In genomic region chr18:62442391-62442790, GRCh38 we compare ENCODE assay signal across 22 cellular contexts.
DNase-seq lines count a peak whose midpoint lies in the region; FAIRE-seq and TF ChIP-seq lines count a peak whose summit lies in the region.
"Had no signal": no experiment of that assay in that cellular context is flagged by ENCODE, and none has a peak within 500 bp of the region (broad histone marks: within the 10 kb centered on the region; RNA-seq: fewer than 3 reads in every experiment).

No MANE protein-coding gene starts in this region.

- H3K4me3 ChIP-seq in bronchial epithelial cell (ENCODE audit: low read depth, low read length): no peak overlapping the region
- no peak overlapping the region for H3K4me3 ChIP-seq in endodermal cell (ENCODE audit: low read length)
- H3K4me3 ChIP-seq: A549; BLaER1 treated with 17β-estradiol and CSF1 and Interleukin-3, amounts not matched to agents 10 nM and 100 nM had no signal

- H3K4me1 ChIP-seq in endodermal cell (ENCODE audit: control insufficient read depth, insufficient read depth, low read length): no peaks in the 10 kb centered on the region
- H3K4me1 ChIP-seq: Caco-2 had no signal

- FAIRE-seq in bronchial epithelial cell (lab: Jason Lieb, UNC): peak; percentile 58
- FAIRE-seq: A549, D721Med, G401.6, GM12891, GM19239 had no signal

- 96% methylated on average over 8 to 10 of the region's 10 CpGs for WGBS in endodermal cell (ENCODE audit: insufficient coverage in 1 of 2, insufficient read length in 1 of 2), 2 experiments

- peaks cover 9% of the 10 kb centered on the region for H3K27me3 Mint-ChIP-seq in activated T-cell treated with anti-CD3 and anti-CD28 coated beads, Interleukin-2, amount 50 U/mL, for 24 hours
- peaks cover 2% of the 10 kb centered on the region for H3K27me3 Mint-ChIP-seq in endodermal cell (ENCODE audit: insufficient read depth)
- H3K27me3 Mint-ChIP-seq: CD4-positive, alpha-beta T cell had no signal

- peaks cover 4% of the 10 kb centered on the region for H3K27me3 ChIP-seq in bronchial epithelial cell (ENCODE audit: control insufficient read depth, insufficient read depth, low read length)
- no peaks in the 10 kb centered on the region for H3K27me3 ChIP-seq in endodermal cell (ENCODE audit: control insufficient read depth, insufficient read depth, low read length, poor library complexity, severe bottlenecking)
- H3K27me3 ChIP-seq: BLaER1 treated with 17β-estradiol and CSF1 and Interleukin-3, amounts not matched to agents 10 nM and 100 nM had no signal

- H3K36me3 ChIP-seq in bronchial epithelial cell (ENCODE audit: control insufficient read depth, insufficient read depth, low read length): no peaks in the 10 kb centered on the region
- no peaks in the 10 kb centered on the region for H3K36me3 ChIP-seq in endodermal cell (ENCODE audit: control insufficient read depth, insufficient read depth, low read length)
- H3K36me3 ChIP-seq: BLaER1 treated with 17β-estradiol and CSF1 and Interleukin-3, amounts not matched to agents 10 nM and 100 nM had no signal

- no peak overlapping the region for H3K4me3 Mint-ChIP-seq in activated T-cell treated with anti-CD3 and anti-CD28 coated beads, Interleukin-2, amount 50 U/mL, for 24 hours
- H3K4me3 Mint-ChIP-seq in endodermal cell: no peak overlapping the region
- H3K4me3 Mint-ChIP-seq: B cell; CD4-positive, alpha-beta T cell; CD8-positive, alpha-beta T cell had no signal

- peak overlapping the region; percentile 16 for H3K27ac Mint-ChIP-seq in activated T-cell treated with anti-CD3 and anti-CD28 coated beads, Interleukin-2, amount 50 U/mL, for 24 hours
- H3K27ac Mint-ChIP-seq in endodermal cell: no peak overlapping the region
- H3K27ac Mint-ChIP-seq: B cell; CD4-positive, alpha-beta T cell; CD8-positive, alpha-beta T cell had no signal

- no peak for TF ChIP-seq CTCF in bronchial epithelial cell (IDR thresholded peaks at IDR 0.05; ENCODE audit: insufficient read depth, low read length, severe bottlenecking)
- TF ChIP-seq CTCF in endodermal cell (conservative IDR thresholded peaks at IDR 0.05): no peak

- H3K9me3 ChIP-seq in endodermal cell (ENCODE audit: control insufficient read depth, low read length): no peaks in the 10 kb centered on the region
- H3K9me3 ChIP-seq: A549, Caco-2 had no signal

- no peaks in the 10 kb centered on the region for H3K36me3 Mint-ChIP-seq in activated T-cell treated with anti-CD3 and anti-CD28 coated beads, Interleukin-2, amount 50 U/mL, for 24 hours (ENCODE audit: low read depth)
- H3K36me3 Mint-ChIP-seq in endodermal cell (ENCODE audit: low read depth): no peaks in the 10 kb centered on the region
- H3K36me3 Mint-ChIP-seq: CD8-positive, alpha-beta T cell had no signal

- DNase-seq in activated T-cell treated with anti-CD3 and anti-CD28 coated beads, Interleukin-2, amount 50 U/mL, for 24 hours: peak; percentile 20
- no peak for DNase-seq in activated T-cell treated with anti-CD3 and anti-CD28 coated beads, Interleukin-2, amount 50 U/mL, for 48 hours
- DNase-seq in bronchial epithelial cell (ENCODE audit: low read depth) (no peak), endodermal cell (peak; percentile 10), HPDE6-E6E7 (ENCODE audit: extremely low spot score) (no peak), UCSD-AML1 (lab: John Stamatoyannopoulos, UW; ENCODE audit: unreplicated experiment) (no peak)
- DNase-seq: AML-193; Caco-2; Calu3; CD4-positive, alpha-beta T cell; CD8-positive, alpha-beta T cell; DMS79 treated with DMSO at 0.1 percent for 48 hours; GF-D8 had no signal

- peaks cover 5% of the 10 kb centered on the region for H3K4me1 Mint-ChIP-seq in activated T-cell treated with anti-CD3 and anti-CD28 coated beads, Interleukin-2, amount 50 U/mL, for 24 hours (ENCODE audit: low read depth)
- peaks cover 13% of the 10 kb centered on the region for H3K4me1 Mint-ChIP-seq in endodermal cell
- H3K4me1 Mint-ChIP-seq: B cell had no signal

- no peak overlapping the region for H3K9ac ChIP-seq in endodermal cell (ENCODE audit: extremely low read depth, low read length, poor library complexity, severe bottlenecking)
- H3K9ac ChIP-seq: BLaER1 treated with 17β-estradiol and CSF1 and Interleukin-3, amounts not matched to agents 10 nM and 100 nM had no signal

- H3K27ac ChIP-seq in endodermal cell (ENCODE audit: low read depth, low read length): no peak overlapping the region
- H3K27ac ChIP-seq: 22Rv1; A549; BLaER1 treated with 17β-estradiol and CSF1 and Interleukin-3, amounts not matched to agents 10 nM and 100 nM; C4-2B had no signal

- H3K9me3 Mint-ChIP-seq in activated T-cell treated with anti-CD3 and anti-CD28 coated beads, Interleukin-2, amount 50 U/mL, for 24 hours: no peaks in the 10 kb centered on the region
- peaks cover 2% of the 10 kb centered on the region for H3K9me3 Mint-ChIP-seq in endodermal cell
- H3K9me3 Mint-ChIP-seq: CD4-positive, alpha-beta T cell; CD8-positive, alpha-beta T cell had no signal

Comparison
In these comparisons a context has a peak if more than half of its experiments do, and no peak if none do; other contexts are left out.
1. DNase-seq: peak in activated T-cell treated with anti-CD3 and anti-CD28 coated beads, Interleukin-2, amount 50 U/mL, for 24 hours (single experiment) and endodermal cell (single experiment); none in activated T-cell treated with anti-CD3 and anti-CD28 coated beads, Interleukin-2, amount 50 U/mL, for 48 hours (0 of 2), bronchial epithelial cell (single experiment), HPDE6-E6E7 (single experiment) and UCSD-AML1 (single experiment).